9 cellular contexts compared by ENCODE assay signal in the genomic region with DNA sequence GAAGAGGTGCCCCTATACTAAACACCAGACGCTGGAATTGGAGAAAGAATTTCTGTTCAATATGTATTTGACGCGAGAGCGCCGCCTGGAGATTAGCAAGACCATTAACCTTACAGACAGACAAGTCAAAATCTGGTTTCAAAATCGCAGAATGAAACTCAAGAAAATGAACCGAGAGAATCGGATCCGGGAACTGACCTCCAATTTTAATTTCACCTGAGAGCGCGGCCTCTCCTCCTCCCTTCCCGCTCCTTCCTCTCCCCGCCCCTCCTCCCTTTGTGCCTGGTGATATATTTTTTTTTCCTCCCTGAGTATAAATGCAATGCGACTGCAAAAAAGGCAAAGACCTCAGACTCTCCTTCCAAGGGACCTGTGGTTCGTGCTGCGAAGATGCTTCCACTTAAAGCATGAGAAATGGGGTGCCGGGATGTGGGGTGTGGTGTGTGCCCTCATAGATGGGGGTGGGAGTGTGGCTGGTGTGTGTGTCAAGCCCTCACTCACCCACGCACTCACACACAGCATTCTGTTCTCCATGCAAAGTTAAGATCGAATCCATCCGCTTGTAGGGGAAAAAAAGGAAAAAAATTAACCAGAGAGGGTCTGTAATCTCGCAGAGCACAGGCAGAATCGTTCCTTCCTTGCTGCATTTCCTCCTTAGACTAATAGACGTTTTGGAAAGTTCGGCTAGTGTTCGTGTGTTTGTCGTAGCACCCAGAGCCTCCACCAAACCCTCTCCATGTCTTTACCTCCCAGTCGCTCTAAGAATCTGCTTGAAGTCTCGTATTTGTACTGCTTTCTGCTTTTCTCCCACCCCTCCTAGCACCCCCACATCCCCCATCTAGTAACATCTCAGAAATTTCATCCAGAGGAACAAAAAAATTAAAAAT. TPM values are rescaled to one million over a fixed set of nuclear protein-coding genes. Genes with fewer than 3 reads are reported as not detected.
DNase-seq lines count a peak whose midpoint lies in the region; ATAC-seq and TF ChIP-seq lines count a peak whose summit lies in the region.
"Had no signal": no experiment of that assay in that cellular context is flagged by ENCODE, and none has a peak within 500 bp of the region (broad histone marks: within the 10 kb centered on the region; RNA-seq: fewer than 3 reads in every experiment).

No MANE protein-coding gene starts in this region.

- CTCF ChIA-PET in activated CD4-positive, alpha-beta memory T cell treated with anti-CD3 and anti-CD28 coated beads, Interleukin-2, amount 10 ng/mL, durations not matched to agents 7 days and 5 days (lab: Charles Lee) = interaction anchor here (1.0 to 3.1 kb wide), 5 partner anchors 15 to 243 kb away, joined by 3 to 14 read pairs (median 4); no protein-coding TSS in a partner anchor

- no peaks in the 10 kb centered on the region for H3K9me3 Mint-ChIP-seq in activated naive CD8-positive, alpha-beta T cell (ENCODE audit: low read depth)
- no peaks in the 10 kb centered on the region for H3K9me3 Mint-ChIP-seq in activated naive CD8-positive, alpha-beta T cell treated with anti-CD3 and anti-CD28 coated beads, Interleukin-2, amount 50 U/mL, for 24 hours
- no peaks in the 10 kb centered on the region for H3K9me3 Mint-ChIP-seq in activated CD4-positive, alpha-beta memory T cell treated with anti-CD3 and anti-CD28 coated beads, Interleukin-2, amount 10 ng/mL, durations not matched to agents 7 days and 5 days

- H3K4me3 ChIP-seq in MG63 (peak overlapping the region; percentile 70), lower lobe of right lung (no peak overlapping the region)

- H3K36me3 Mint-ChIP-seq in activated naive CD8-positive, alpha-beta T cell = no peaks in the 10 kb centered on the region
- H3K36me3 Mint-ChIP-seq in activated naive CD8-positive, alpha-beta T cell treated with anti-CD3 and anti-CD28 coated beads, Interleukin-2, amount 50 U/mL, for 24 hours (ENCODE audit: low read depth) = no peaks in the 10 kb centered on the region
- peaks cover 4% of the 10 kb centered on the region for H3K36me3 Mint-ChIP-seq in activated CD4-positive, alpha-beta memory T cell treated with anti-CD3 and anti-CD28 coated beads, Interleukin-2, amount 10 ng/mL, durations not matched to agents 7 days and 5 days (ENCODE audit: low read depth)

- H3K36me3 ChIP-seq in MG63 (peaks cover 19% of the 10 kb centered on the region), lower lobe of right lung (no peaks in the 10 kb centered on the region)

- no peak for TF ChIP-seq CTCF in lower lobe of right lung (IDR thresholded peaks at IDR 0.05)

- peak overlapping the region; percentile 69 for H3K4me3 Mint-ChIP-seq in activated naive CD8-positive, alpha-beta T cell
- no peak overlapping the region for H3K4me3 Mint-ChIP-seq in activated naive CD8-positive, alpha-beta T cell treated with anti-CD3 and anti-CD28 coated beads, Interleukin-2, amount 50 U/mL, for 24 hours
- peak overlapping the region; percentile 18 for H3K4me3 Mint-ChIP-seq in activated CD4-positive, alpha-beta memory T cell treated with anti-CD3 and anti-CD28 coated beads, Interleukin-2, amount 10 ng/mL, durations not matched to agents 7 days and 5 days

- H3K9me3 ChIP-seq in MG63 (no peaks in the 10 kb centered on the region), lower lobe of right lung (no peaks in the 10 kb centered on the region)

- DNase-seq in activated naive CD8-positive, alpha-beta T cell treated with anti-CD3 and anti-CD28 coated beads, Interleukin-2, amount 50 U/mL, for 24 hours = no peak
- DNase-seq in MG63 (peak; percentile 73), left lobe of liver (ENCODE audit: low spot score) (no peak), lower lobe of right lung (no peak), T1000 (lab: John Stamatoyannopoulos, UW) (no peak), mesenteric fat pad (ENCODE audit: low spot score) (no peak)
- peak; percentile 38 for DNase-seq in activated CD4-positive, alpha-beta memory T cell treated with anti-CD3 and anti-CD28 coated beads, Interleukin-2, amount 10 ng/mL, durations not matched to agents 7 days and 5 days

- no peaks in the 10 kb centered on the region for H3K27me3 ChIP-seq in MG63
- H3K27me3 ChIP-seq in lower lobe of right lung (ENCODE audit: low read depth) = peaks cover 100% of the 10 kb centered on the region

- POLR2A ChIA-PET in activated CD4-positive, alpha-beta memory T cell treated with anti-CD3 and anti-CD28 coated beads, Interleukin-2, amount 10 ng/mL, durations not matched to agents 7 days and 5 days (lab: Charles Lee) = interaction anchor here (1.2 kb wide), 1 partner anchor 226 kb away, joined by 4 read pairs; no protein-coding TSS in a partner anchor

- peaks cover 44% of the 10 kb centered on the region for H3K4me1 Mint-ChIP-seq in activated naive CD8-positive, alpha-beta T cell (ENCODE audit: low read depth)
- H3K4me1 Mint-ChIP-seq in activated naive CD8-positive, alpha-beta T cell treated with anti-CD3 and anti-CD28 coated beads, Interleukin-2, amount 50 U/mL, for 24 hours = peaks cover 41% of the 10 kb centered on the region
- peaks cover 37% of the 10 kb centered on the region for H3K4me1 Mint-ChIP-seq in activated CD4-positive, alpha-beta memory T cell treated with anti-CD3 and anti-CD28 coated beads, Interleukin-2, amount 10 ng/mL, durations not matched to agents 7 days and 5 days

- no peak overlapping the region for H3K27ac Mint-ChIP-seq in activated naive CD8-positive, alpha-beta T cell
- H3K27ac Mint-ChIP-seq in activated naive CD8-positive, alpha-beta T cell treated with anti-CD3 and anti-CD28 coated beads, Interleukin-2, amount 50 U/mL, for 24 hours = no peak overlapping the region
- no peak overlapping the region for H3K27ac Mint-ChIP-seq in activated CD4-positive, alpha-beta memory T cell treated with anti-CD3 and anti-CD28 coated beads, Interleukin-2, amount 10 ng/mL, durations not matched to agents 7 days and 5 days

- peaks cover 69% of the 10 kb centered on the region for H3K27me3 Mint-ChIP-seq in activated naive CD8-positive, alpha-beta T cell
- peaks cover 92% of the 10 kb centered on the region for H3K27me3 Mint-ChIP-seq in activated naive CD8-positive, alpha-beta T cell treated with anti-CD3 and anti-CD28 coated beads, Interleukin-2, amount 50 U/mL, for 24 hours
- H3K27me3 Mint-ChIP-seq in activated CD4-positive, alpha-beta memory T cell treated with anti-CD3 and anti-CD28 coated beads, Interleukin-2, amount 10 ng/mL, durations not matched to agents 7 days and 5 days = peaks cover 96% of the 10 kb centered on the region

- H3K4me1 ChIP-seq in lower lobe of right lung = peaks cover 28% of the 10 kb centered on the region

- no peak overlapping the region for H3K27ac ChIP-seq in lower lobe of right lung

- intact Hi-C loops in lower lobe of right lung (cut with DNase I) = no loop called here

- ATAC-seq in activated naive CD8-positive, alpha-beta T cell treated with anti-CD3 and anti-CD28 coated beads, Interleukin-2, amount 50 U/mL, for 24 hours = no peak
- ATAC-seq in left lobe of liver = peak; percentile 39
- ATAC-seq in lower lobe of right lung = no peak

RNA-seq across cellular contexts. Expression of gene HOXC10, which starts 4.5 kb away (rescaled TPM):
- 19.8 and 27.4 TPM in 2 replicates for total RNA-seq in MG63 (2014; rRNA removed; shearing (Covaris generic); ENCODE audit: low replicate concordance)
- total RNA-seq in activated CD4-positive, alpha-beta memory T cell treated with anti-CD3 and anti-CD28 coated beads, Interleukin-2, amount 10 ng/mL, durations not matched to agents 7 days and 5 days = not detected
- total RNA-seq in left lobe of liver (0.33 TPM), lower lobe of right lung (not detected), mesenteric fat pad (0.16 TPM)
- total RNA-seq: dermis microvascular lymphatic vessel endothelial cell had no signal

RNA-seq across cellular contexts. Expression of gene HOXC9, which starts 10.5 kb away (rescaled TPM):
- total RNA-seq in MG63 (2014; rRNA removed; shearing (Covaris generic); ENCODE audit: low replicate concordance) = 1.9 and 7.9 TPM in 2 replicates
- total RNA-seq in activated CD4-positive, alpha-beta memory T cell treated with anti-CD3 and anti-CD28 coated beads, Interleukin-2, amount 10 ng/mL, durations not matched to agents 7 days and 5 days = not detected
- not detected for total RNA-seq in left lobe of liver
- not detected for total RNA-seq in lower lobe of right lung
- total RNA-seq in mesenteric fat pad = 0.42 TPM

RNA-seq across cellular contexts. Expression of gene HOTAIR, which starts 14.7 kb away (rescaled TPM):
- 4.2 and 4.5 TPM in 2 replicates for total RNA-seq in MG63 (2014; rRNA removed; shearing (Covaris generic); ENCODE audit: low replicate concordance)
- not detected for total RNA-seq in activated CD4-positive, alpha-beta memory T cell treated with anti-CD3 and anti-CD28 coated beads, Interleukin-2, amount 10 ng/mL, durations not matched to agents 7 days and 5 days
- total RNA-seq in left lobe of liver (not detected), lower lobe of right lung (not detected), mesenteric fat pad (not detected)
- total RNA-seq: dermis microvascular lymphatic vessel endothelial cell had no signal

RNA-seq across cellular contexts. Expression of gene HOXC11, which starts 16.5 kb away (rescaled TPM):
- total RNA-seq in MG63 (2014; rRNA removed; shearing (Covaris generic); ENCODE audit: low replicate concordance) = 0.30 and 1.3 TPM in 2 replicates
- not detected for total RNA-seq in activated CD4-positive, alpha-beta memory T cell treated with anti-CD3 and anti-CD28 coated beads, Interleukin-2, amount 10 ng/mL, durations not matched to agents 7 days and 5 days
- not detected for total RNA-seq in left lobe of liver
- total RNA-seq in lower lobe of right lung = not detected
- total RNA-seq in mesenteric fat pad = not detected
- total RNA-seq: dermis microvascular lymphatic vessel endothelial cell had no signal

RNA-seq across cellular contexts. Expression of gene HOXC8, which starts 19.3 kb away (rescaled TPM):
- 0.10 and 0.13 TPM in 2 replicates for total RNA-seq in MG63 (2014; rRNA removed; shearing (Covaris generic); ENCODE audit: low replicate concordance)
- total RNA-seq in activated CD4-positive, alpha-beta memory T cell treated with anti-CD3 and anti-CD28 coated beads, Interleukin-2, amount 10 ng/mL, durations not matched to agents 7 days and 5 days = not detected
- total RNA-seq in left lobe of liver = not detected
- not detected for total RNA-seq in lower lobe of right lung
- 0.35 TPM for total RNA-seq in mesenteric fat pad
- total RNA-seq: dermis microvascular lymphatic vessel endothelial cell had no signal

Comparison
In these comparisons a context has a peak if more than half of its experiments do, and no peak if none do; other contexts are left out.
1. DNase-seq: peak in MG63 (single experiment) and activated CD4-positive, alpha-beta memory T cell treated with anti-CD3 and anti-CD28 coated beads, Interleukin-2, amount 10 ng/mL, durations not matched to agents 7 days and 5 days (single experiment); none in activated naive CD8-positive, alpha-beta T cell treated with anti-CD3 and anti-CD28 coated beads, Interleukin-2, amount 50 U/mL, for 24 hours (single experiment), left lobe of liver (single experiment), lower lobe of right lung (single experiment), T1000 (single experiment) and mesenteric fat pad (single experiment).
2. RNA of gene HOXC10, which starts 4.5 kb away (total RNA-seq): 19.8 to 27.4 TPM in MG63; 0.33 TPM in left lobe of liver (single experiment), 0.16 TPM in mesenteric fat pad (single experiment), not detected in activated CD4-positive, alpha-beta memory T cell treated with anti-CD3 and anti-CD28 coated beads, Interleukin-2, amount 10 ng/mL, durations not matched to agents 7 days and 5 days and not detected in lower lobe of right lung (single experiment); every median in the first group is over 10 times any median in the second.